20 cellular contexts compared by ENCODE assay signal in genomic region chr2:8098952-8099582, GRCh38.
"Had no signal": no experiment of that assay in that cellular context is flagged by ENCODE, and none has a peak within 500 bp of the region (broad histone marks: within the 10 kb centered on the region; RNA-seq: fewer than 3 reads in every experiment).

No MANE protein-coding gene starts in this region.

- DNase-seq: effector memory CD8-positive, alpha-beta T cell; esophagus squamous epithelium; foreskin fibroblast; glutamatergic neuron; immature natural killer cell; left ventricle myocardium inferior; lower lobe of right lung; occipital lobe; pancreas; right cardiac atrium; stimulated activated CD4-positive, alpha-beta T cell treated with anti-CD3 and anti-CD28 coated beads, Interleukin-4, amount 100 ng/mL, for 4 hours; stimulated activated naive CD4-positive, alpha-beta T cell treated with Interleukin-2 at 50 U/mL for 16 hours; thyroid gland; uterus had no signal

- ATAC-seq: effector memory CD8-positive, alpha-beta T cell; gastroesophageal sphincter; lower lobe of right lung; natural killer cell treated with Interleukin-12 subunit alpha and Interleukin-12 subunit beta and Interleukin-15 and Interleukin-18, amount 100 ng/mL, for 72 hours; pancreas; right cardiac atrium had no signal

- H3K9me3 ChIP-seq: esophagus squamous epithelium, gastroesophageal sphincter, lower lobe of right lung, pancreas, suprapubic skin, thyroid gland, uterus had no signal

- H3K27me3 ChIP-seq: esophagus squamous epithelium, gastroesophageal sphincter, neural progenitor cell, pancreas, suprapubic skin, thyroid gland, uterus had no signal

- FAIRE-seq: keratinocyte, pancreas had no signal

- H3K4me1 ChIP-seq: esophagus squamous epithelium, left ventricle myocardium inferior, lower lobe of right lung, neural progenitor cell, suprapubic skin, uterus had no signal

- H3K4me3 ChIP-seq: esophagus squamous epithelium, gastroesophageal sphincter, left ventricle myocardium inferior, lower lobe of right lung, neural progenitor cell, pancreas, suprapubic skin, thyroid gland, uterus had no signal

- H2AFZ ChIP-seq: neural progenitor cell had no signal

- H3K9ac ChIP-seq: neural progenitor cell had no signal

- H3K36me3 ChIP-seq: esophagus squamous epithelium, gastroesophageal sphincter, left ventricle myocardium inferior, lower lobe of right lung, neural progenitor cell, pancreas, suprapubic skin, thyroid gland, uterus had no signal

- H3K27ac ChIP-seq: epithelial cell of prostate, esophagus squamous epithelium, gastroesophageal sphincter, left ventricle myocardium inferior, lower lobe of right lung, neural progenitor cell, pancreas, suprapubic skin, thyroid gland, uterus had no signal

- H3K4me2 ChIP-seq: neural progenitor cell had no signal
